18 cellular contexts compared by ENCODE assay signal in genomic region chr5:119362714-119363113, GRCh38. TPM values are rescaled to one million over a fixed set of nuclear protein-coding genes. Genes with fewer than 3 reads are reported as not detected.
DNase-seq lines count a peak whose midpoint lies in the region; ATAC-seq and TF ChIP-seq lines count a peak whose summit lies in the region.
"Had no signal": no experiment of that assay in that cellular context is flagged by ENCODE, and none has a peak within 500 bp of the region (broad histone marks: within the 10 kb centered on the region; RNA-seq: fewer than 3 reads in every experiment).

No MANE protein-coding gene starts in this region.

- no peaks in the 10 kb centered on the region for H3K9me3 Mint-ChIP-seq in activated CD4-positive, alpha-beta T cell treated with anti-CD3 and anti-CD28 coated beads, Interleukin-2, amount 10 ng/mL, durations not matched to agents 24 days and 14 days
- no peaks in the 10 kb centered on the region for H3K9me3 Mint-ChIP-seq in activated naive CD8-positive, alpha-beta T cell treated with anti-CD3 and anti-CD28 coated beads, Interleukin-2, amount 10 ng/mL, durations not matched to agents 7 days and 5 days

- peaks cover 82% of the 10 kb centered on the region for H3K36me3 Mint-ChIP-seq in activated CD4-positive, alpha-beta T cell treated with anti-CD3 and anti-CD28 coated beads, Interleukin-2, amount 10 ng/mL, durations not matched to agents 24 days and 14 days (ENCODE audit: low read depth)
- H3K36me3 Mint-ChIP-seq in activated naive CD8-positive, alpha-beta T cell treated with anti-CD3 and anti-CD28 coated beads, Interleukin-2, amount 10 ng/mL, durations not matched to agents 7 days and 5 days, result peaks cover 35% of the 10 kb centered on the region

- peak overlapping the region; percentile 31 for H3K4me3 Mint-ChIP-seq in activated CD4-positive, alpha-beta T cell treated with anti-CD3 and anti-CD28 coated beads, Interleukin-2, amount 10 ng/mL, durations not matched to agents 24 days and 14 days
- peak overlapping the region; percentile 25 for H3K4me3 Mint-ChIP-seq in activated naive CD8-positive, alpha-beta T cell treated with anti-CD3 and anti-CD28 coated beads, Interleukin-2, amount 10 ng/mL, durations not matched to agents 7 days and 5 days

- peak overlapping the region; percentile 74 for H3K27ac Mint-ChIP-seq in activated CD4-positive, alpha-beta T cell treated with anti-CD3 and anti-CD28 coated beads, Interleukin-2, amount 10 ng/mL, durations not matched to agents 24 days and 14 days
- peak overlapping the region; percentile 77 for H3K27ac Mint-ChIP-seq in activated naive CD8-positive, alpha-beta T cell treated with anti-CD3 and anti-CD28 coated beads, Interleukin-2, amount 10 ng/mL, durations not matched to agents 7 days and 5 days
- H3K27ac Mint-ChIP-seq: progenitor cell of endocrine pancreas had no signal

- H3K27me3 Mint-ChIP-seq in activated CD4-positive, alpha-beta T cell treated with anti-CD3 and anti-CD28 coated beads, Interleukin-2, amount 10 ng/mL, durations not matched to agents 24 days and 14 days, result no peaks in the 10 kb centered on the region
- H3K27me3 Mint-ChIP-seq in activated naive CD8-positive, alpha-beta T cell treated with anti-CD3 and anti-CD28 coated beads, Interleukin-2, amount 10 ng/mL, durations not matched to agents 7 days and 5 days, result no peaks in the 10 kb centered on the region

- peaks cover 35% of the 10 kb centered on the region; the same call in 1 of the 2 replicates for H3K36me3 ChIP-seq in KOPT-K1 (ENCODE audit: insufficient read depth, low read length)
- H3K36me3 ChIP-seq in neutrophil, result no peaks in the 10 kb centered on the region
- H3K36me3 ChIP-seq: SJSA1 had no signal

- intact Hi-C loops in activated CD4-positive, alpha-beta T cell treated with anti-CD3 and anti-CD28 coated beads, Interleukin-2, amount 10 ng/mL, durations not matched to agents 24 days and 14 days (cut with micrococcal nuclease), result no loop called here

- H3K4me1 ChIP-seq in neutrophil (ENCODE audit: control insufficient read depth in 1 of 2, insufficient read depth in 1 of 2, low read depth in 1 of 2, low read length in 1 of 2), result peaks cover 61 to 84% of the 10 kb centered on the region in 2 experiments

- TF ChIP-seq CTCF in neutrophil (IDR thresholded peaks at IDR 0.05), result no peak

- no peaks in the 10 kb centered on the region for H3K27me3 ChIP-seq in neutrophil
- H3K27me3 ChIP-seq: BLaER1 treated with 17β-estradiol and CSF1 and Interleukin-3, amounts not matched to agents 10 nM and 100 nM; hepatocyte; SJSA1 had no signal

- H3K4me3 ChIP-seq in neutrophil (ENCODE audit: low read depth in 1 of 2, low read length in 1 of 2), result no peak overlapping the region
- H3K4me3 ChIP-seq: BLaER1 treated with 17β-estradiol and CSF1 and Interleukin-3, amounts not matched to agents 10 nM and 100 nM; hepatocyte; SJSA1; skin epidermis had no signal

- in situ Hi-C loops in ACHN (cut with HindIII; ENCODE audit: low pct_ligation_motif_present, low pct_unique_long_range_greater_than_20kb, low sequenced_read_pairs), result no loop called here

- no peak for ATAC-seq in activated naive CD8-positive, alpha-beta T cell treated with anti-CD3 and anti-CD28 coated beads, Interleukin-2, amount 10 ng/mL, durations not matched to agents 7 days and 5 days (ENCODE audit: low read depth)
- ATAC-seq: PC-3 had no signal

- H3K4me1 Mint-ChIP-seq in activated CD4-positive, alpha-beta T cell treated with anti-CD3 and anti-CD28 coated beads, Interleukin-2, amount 10 ng/mL, durations not matched to agents 24 days and 14 days, result peaks cover 83% of the 10 kb centered on the region
- peaks cover 85% of the 10 kb centered on the region for H3K4me1 Mint-ChIP-seq in activated naive CD8-positive, alpha-beta T cell treated with anti-CD3 and anti-CD28 coated beads, Interleukin-2, amount 10 ng/mL, durations not matched to agents 7 days and 5 days

- H3K9me3 ChIP-seq in KOPT-K1 (ENCODE audit: insufficient read depth, low read length, poor library complexity, severe bottlenecking) (no peaks in the 10 kb centered on the region), neutrophil (no peaks in the 10 kb centered on the region)
- H3K9me3 ChIP-seq: SJSA1 had no signal

- DNase-seq in activated CD4-positive, alpha-beta T cell treated with anti-CD3 and anti-CD28 coated beads, Interleukin-2, amount 10 ng/mL, durations not matched to agents 24 days and 14 days, result no peak
- DNase-seq in activated CD4-positive, alpha-beta T cell treated with anti-CD3 and anti-CD28 coated beads for 1 hour, result no peak
- no peak for DNase-seq in activated naive CD8-positive, alpha-beta T cell treated with anti-CD3 and anti-CD28 coated beads, Interleukin-2, amount 10 ng/mL, durations not matched to agents 7 days and 5 days
- no peak for DNase-seq in NCI-H1048 (lab: John Stamatoyannopoulos, UW)
- DNase-seq in ACHN, result no peak
- no peak for DNase-seq in dermis blood vessel endothelial cell
- DNase-seq: DMS153; NCI-H1436 treated with DMSO at 0.1 percent for 48 hours; NCI-H82; PC-3; stimulated activated CD4-positive, alpha-beta T cell treated with anti-CD3 and anti-CD28 coated beads, Interleukin-2, amount 100 ng/mL, for 48 hours had no signal

- peak overlapping the region; percentile 7 for H3K27ac ChIP-seq in KOPT-K1 (ENCODE audit: low read depth, low read length, poor library complexity, severe bottlenecking)
- H3K27ac ChIP-seq in neutrophil, result peak overlapping the region; percentile 62
- H3K27ac ChIP-seq: BLaER1 treated with 17β-estradiol and CSF1 and Interleukin-3, amounts not matched to agents 10 nM and 100 nM; hepatocyte; SJSA1 had no signal

- POLR2A ChIA-PET in activated naive CD8-positive, alpha-beta T cell treated with anti-CD3 and anti-CD28 coated beads, Interleukin-2, amount 10 ng/mL, durations not matched to agents 7 days and 5 days (lab: Charles Lee), result interaction anchor here (0.8 to 1.5 kb wide), 5 partner anchors 15 to 29 kb away, joined by 3 to 7 read pairs (median 4); no protein-coding TSS in a partner anchor

RNA-seq across cellular contexts. Expression of gene TNFAIP8, which starts 6.9 kb away (rescaled TPM):
- 188 and 193 TPM in 2 replicates for total RNA-seq in activated CD4-positive, alpha-beta T cell treated with anti-CD3 and anti-CD28 coated beads, Interleukin-2, amount 10 ng/mL, durations not matched to agents 24 days and 14 days
- 100 to 1,000 TPM; 121 to 122 TPM for total RNA-seq in activated naive CD8-positive, alpha-beta T cell treated with anti-CD3 and anti-CD28 coated beads, Interleukin-2, amount 10 ng/mL, durations not matched to agents 7 days and 5 days
- 13.6 and 15.9 TPM in 2 replicates for total RNA-seq in dermis blood vessel endothelial cell
